ENCODE assay signal across 8 cellular contexts in genomic region chr10:78974409-78975317, GRCh38.
DNase-seq lines count a peak whose midpoint lies in the region; ATAC-seq and TF ChIP-seq lines count a peak whose summit lies in the region.

No MANE protein-coding gene starts in this region.

- H3F3A ChIP-seq in DOHH2 (ENCODE audit: control insufficient read depth, insufficient read depth) = peaks cover 8% of the 10 kb centered on the region

- H3K4me1 ChIP-seq in DOHH2 (ENCODE audit: control insufficient read depth, low read length) (peaks cover 19% of the 10 kb centered on the region), HUES48 (ENCODE audit: control insufficient read depth, insufficient read depth, low read length) (peaks cover 22% of the 10 kb centered on the region), suprapubic skin (peaks cover 46% of the 10 kb centered on the region)

- H3K4me3 ChIP-seq in DOHH2 (ENCODE audit: low read length) = peak overlapping the region; percentile 71
- peak overlapping the region; percentile 53 for H3K4me3 ChIP-seq in HUES48 (ENCODE audit: low read depth, low read length)
- peak overlapping the region; percentile 66 for H3K4me3 ChIP-seq in suprapubic skin

- DNase-seq in SHP77 (lab: John Stamatoyannopoulos, UW) (peak; percentile 33 to 46), activated gamma-delta T cell treated with Interleukin-2 at 50 U/mL for 16 hours (peak; percentile 60), foreskin melanocyte (peak; percentile 86), occipital lobe (lab: John Stamatoyannopoulos, UW) (peak; percentile 64), suprapubic skin (ENCODE audit: low spot score in 2 of 2) (peak; percentile 91 to 93)

- H3K79me2 ChIP-seq in DOHH2 (ENCODE audit: control insufficient read depth, low read length) = no peaks in the 10 kb centered on the region

- H3K27me3 ChIP-seq in DOHH2 (ENCODE audit: control insufficient read depth, low read length) (peaks cover 57% of the 10 kb centered on the region), HUES48 (ENCODE audit: control insufficient read depth, insufficient read depth, low read length) (no peaks in the 10 kb centered on the region; the same call in 1 of the 2 replicates), suprapubic skin (no peaks in the 10 kb centered on the region)

- H3K9ac ChIP-seq in HUES48 (ENCODE audit: low read depth, low read length) = peak overlapping the region; percentile 80

- no peak for ATAC-seq in GM18867 (IDR thresholded peaks at IDR 0.05; ENCODE audit: unreplicated experiment)

- TF ChIP-seq CTCF in DOHH2 (IDR thresholded peaks at IDR 0.05; ENCODE audit: low read depth, low read length, poor library complexity, severe bottlenecking) (peak; percentile 96), suprapubic skin (IDR thresholded peaks at IDR 0.05) (peak; percentile 14 to 39)

- WGBS in suprapubic skin = 41% methylated on average over 9 of the region's 16 CpGs

- no peak for TF ChIP-seq POLR2A in suprapubic skin (IDR thresholded peaks at IDR 0.05)

- H3K36me3 ChIP-seq in DOHH2 (ENCODE audit: control insufficient read depth, low read length) (no peaks in the 10 kb centered on the region), HUES48 (ENCODE audit: control insufficient read depth, insufficient read depth, low read length) (no peaks in the 10 kb centered on the region), suprapubic skin (no peaks in the 10 kb centered on the region)

- H3K4me2 ChIP-seq in DOHH2 (ENCODE audit: low read length) = peak overlapping the region; percentile 83

- H3K27ac ChIP-seq in DOHH2 (ENCODE audit: low read depth, low read length) (no peak overlapping the region; the same call in 1 of the 2 replicates), HUES48 (ENCODE audit: low read depth, low read length) (peak overlapping the region; percentile 98), suprapubic skin (peak overlapping the region; percentile 99)

- no peak for TF ChIP-seq EP300 in suprapubic skin (IDR thresholded peaks at IDR 0.05)

- no peaks in the 10 kb centered on the region for H3K9me2 ChIP-seq in DOHH2 (replicated peaks; ENCODE audit: control insufficient read depth, low read length)

- H3K9me3 ChIP-seq in DOHH2 (ENCODE audit: control insufficient read depth, insufficient read depth, low read length) (no peaks in the 10 kb centered on the region), HUES48 (ENCODE audit: control insufficient read depth, insufficient read depth, low read length) (no peaks in the 10 kb centered on the region), suprapubic skin (no peaks in the 10 kb centered on the region)

- no peaks in the 10 kb centered on the region; the same call in 1 of the 2 replicates for H4K20me1 ChIP-seq in DOHH2 (ENCODE audit: control insufficient read depth, insufficient read depth, low read depth, low read length)

Comparison
In these comparisons a context has a peak if more than half of its experiments do, and no peak if none do; other contexts are left out.
1. DNase-seq: peak in every context shown above with its lines; median percentile 92 in suprapubic skin; 86 in foreskin melanocyte; 64 in occipital lobe; 60 in activated gamma-delta T cell treated with Interleukin-2 at 50 U/mL for 16 hours; 40 in SHP77.